In the genomic region with DNA sequence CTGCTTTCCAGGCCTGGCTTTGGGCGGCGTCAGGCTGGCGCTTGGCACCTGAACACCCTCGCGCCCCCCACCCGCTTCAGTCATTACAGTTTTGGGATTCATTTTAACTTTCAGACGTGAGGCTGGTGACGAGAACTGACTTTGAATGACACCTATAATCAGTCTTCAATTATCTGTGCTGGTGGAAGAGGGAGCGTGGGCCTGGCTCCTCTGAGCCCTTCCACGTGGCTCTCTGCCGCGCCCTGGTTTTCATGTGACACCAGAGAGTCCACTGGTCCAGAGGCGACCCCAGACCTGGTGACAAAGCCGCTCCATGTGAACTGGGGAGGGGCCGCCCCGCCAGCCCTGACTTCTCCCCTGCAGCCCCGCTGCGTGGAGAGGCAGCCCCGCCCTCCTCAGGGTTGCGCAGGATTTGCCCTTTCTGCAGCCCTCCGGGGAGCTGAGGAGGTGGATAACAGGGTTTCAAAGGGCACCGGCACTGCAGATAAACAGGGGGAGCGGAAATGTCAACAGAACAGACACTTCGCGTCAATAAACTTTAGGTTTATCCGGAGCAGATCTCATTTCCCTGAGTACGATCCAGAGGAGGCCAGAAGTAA, we compare ENCODE assay signal across 16 cellular contexts. TPM values are rescaled to one million over a fixed set of nuclear protein-coding genes. Genes with fewer than 3 reads are reported as not detected.
DNase-seq lines count a peak whose midpoint lies in the region; ATAC-seq and TF ChIP-seq lines count a peak whose summit lies in the region.
"Had no signal": no experiment of that assay in that cellular context is flagged by ENCODE, and none has a peak within 500 bp of the region (broad histone marks: within the 10 kb centered on the region; RNA-seq: fewer than 3 reads in every experiment).

No MANE protein-coding gene starts in this region.

- no peak for DNase-seq in left ventricle myocardium inferior
- DNase-seq in Right ventricle myocardium inferior (ENCODE audit: missing footprints): no peak
- no peak for DNase-seq in naive thymus-derived CD8-positive, alpha-beta T cell
- DNase-seq in type B pancreatic cell (ENCODE audit: extremely low spot score, unreplicated experiment): no peak
- DNase-seq in NCI-H1092 treated with DMSO at 0.1 percent for 48 hours (lab: John Stamatoyannopoulos, UW): no peak
- no peak for DNase-seq in NCI-H345 (lab: John Stamatoyannopoulos, UW)
- no peak for DNase-seq in DMS 273 treated with DMSO at 0.1 percent for 48 hours (lab: John Stamatoyannopoulos, UW)
- DNase-seq: activated CD4-positive, alpha-beta T cell treated with anti-CD3 and anti-CD28 coated beads for 48 hours; activated T-cell treated with anti-CD3 and anti-CD28 coated beads, Interleukin-2, amount 50 U/mL, for 1 hour; adrenal gland; NCI-H146; stomach had no signal

- H3K27me3 Mint-ChIP-seq in naive thymus-derived CD8-positive, alpha-beta T cell: peaks cover 7 to 37% (median 23%) of the 10 kb centered on the region in 5 donors
- peaks cover 31% of the 10 kb centered on the region for H3K27me3 Mint-ChIP-seq in type B pancreatic cell

- POLR2A ChIA-PET in naive thymus-derived CD8-positive, alpha-beta T cell (lab: Charles Lee): no interaction called here

- peak overlapping the region in 4 of 10 donors; percentile 15 to 60 (median 24) for H3K27ac Mint-ChIP-seq in naive thymus-derived CD8-positive, alpha-beta T cell
- no peak overlapping the region for H3K27ac Mint-ChIP-seq in type B pancreatic cell

- H3K36me3 ChIP-seq in left ventricle myocardium inferior (no peaks in the 10 kb centered on the region), ectodermal cell (ENCODE audit: control insufficient read depth, insufficient read depth, low read length) (no peaks in the 10 kb centered on the region)
- H3K36me3 ChIP-seq: adrenal gland, gastroesophageal sphincter, stomach had no signal

- intact Hi-C loops in left ventricle myocardium inferior (cut with micrococcal nuclease): no loop called here
- intact Hi-C loops in Right ventricle myocardium inferior (cut with DNase I): no loop called here

- TF ChIP-seq CTCF in left ventricle myocardium inferior (IDR thresholded peaks at IDR 0.05; ENCODE audit: borderline replicate concordance) (no peak), type B pancreatic cell (conservative IDR thresholded peaks at IDR 0.05) (no peak)

- H3K4me1 ChIP-seq in left ventricle myocardium inferior (peaks cover 10% of the 10 kb centered on the region), ectodermal cell (ENCODE audit: control insufficient read depth, insufficient read depth, low read length) (peaks cover 15% of the 10 kb centered on the region)
- H3K4me1 ChIP-seq: adrenal gland, parathyroid adenoma had no signal

- no peaks in the 10 kb centered on the region for H3K36me3 Mint-ChIP-seq in naive thymus-derived CD8-positive, alpha-beta T cell
- H3K36me3 Mint-ChIP-seq in type B pancreatic cell: peaks cover 9% of the 10 kb centered on the region

- H3K4me1 Mint-ChIP-seq in naive thymus-derived CD8-positive, alpha-beta T cell: peaks cover 5 to 16% (median 9%) of the 10 kb centered on the region in 4 donors
- H3K4me1 Mint-ChIP-seq in type B pancreatic cell (ENCODE audit: unreplicated experiment): peaks cover 21% of the 10 kb centered on the region

- no peak for ATAC-seq in Right ventricle myocardium inferior
- ATAC-seq in naive thymus-derived CD8-positive, alpha-beta T cell: peak in 1 of 2 donors; percentile 31
- ATAC-seq: gastroesophageal sphincter had no signal

- H3K9me3 Mint-ChIP-seq in naive thymus-derived CD8-positive, alpha-beta T cell: peaks cover 0 to 10% (median under 1%) of the 10 kb centered on the region in 9 donors
- no peaks in the 10 kb centered on the region for H3K9me3 Mint-ChIP-seq in type B pancreatic cell

- WGBS in ectodermal cell, 2 experiments: 30 to 32% methylated on average over 27 of the region's 27 CpGs

- peaks cover 8% of the 10 kb centered on the region for H3K9me3 ChIP-seq in left ventricle myocardium inferior (replicated peaks)
- no peaks in the 10 kb centered on the region for H3K9me3 ChIP-seq in ectodermal cell (ENCODE audit: control insufficient read depth, low read length)
- H3K9me3 ChIP-seq: adrenal gland had no signal

- peak overlapping the region; percentile 9 for H3K4me3 ChIP-seq in left ventricle myocardium inferior
- peak overlapping the region; percentile 12 for H3K4me3 ChIP-seq in ectodermal cell (ENCODE audit: insufficient read depth, low read depth, low read length)
- H3K4me3 ChIP-seq: adrenal gland, gastroesophageal sphincter, stomach had no signal

- peaks cover 92% of the 10 kb centered on the region for H3K27me3 ChIP-seq in left ventricle myocardium inferior (ENCODE audit: low read depth)
- peaks cover 31% of the 10 kb centered on the region for H3K27me3 ChIP-seq in ectodermal cell (ENCODE audit: control insufficient read depth, insufficient read depth, low read length, poor library complexity, severe bottlenecking)

- H3K27ac ChIP-seq in left ventricle myocardium inferior (replicated peaks): no peak overlapping the region
- H3K27ac ChIP-seq in ectodermal cell (ENCODE audit: insufficient read depth, low read depth, low read length, poor library complexity, severe bottlenecking): no peak overlapping the region
- H3K27ac ChIP-seq: adrenal gland, epithelial cell of prostate, gastroesophageal sphincter, parathyroid adenoma, stomach had no signal

- peak overlapping the region in 7 of 10 donors; percentile 32 to 81 (median 52) for H3K4me3 Mint-ChIP-seq in naive thymus-derived CD8-positive, alpha-beta T cell
- H3K4me3 Mint-ChIP-seq in type B pancreatic cell: peak overlapping the region; percentile 63

RNA-seq across cellular contexts. Expression of a gene that starts 56.3 kb away (rescaled TPM):
- 0.16 TPM for total RNA-seq in left ventricle myocardium inferior
- not detected for total RNA-seq in Right ventricle myocardium inferior
- 1.2 TPM for polyA plus RNA-seq in ectodermal cell (2013, experiment 1 of 4)
- 0.53 TPM for polyA plus RNA-seq in ectodermal cell (2013, experiment 2 of 4)
- 1.3 TPM for polyA plus RNA-seq in ectodermal cell (2013, experiment 3 of 4)
- polyA plus RNA-seq in ectodermal cell (2013, experiment 4 of 4): 1.0 TPM
- total RNA-seq in naive thymus-derived CD8-positive, alpha-beta T cell: under 1 TPM; 0.11 to 0.21 TPM
- polyA plus RNA-seq in naive thymus-derived CD8-positive, alpha-beta T cell: under 1 TPM in 1 of 3 donors, not detected in 2; 0.01 TPM
- total RNA-seq in type B pancreatic cell (ENCODE audit: low replicate concordance): 4.8 and 9.5 TPM in 2 replicates
